1 cellular context compared by ENCODE assay signal in the genomic region with DNA sequence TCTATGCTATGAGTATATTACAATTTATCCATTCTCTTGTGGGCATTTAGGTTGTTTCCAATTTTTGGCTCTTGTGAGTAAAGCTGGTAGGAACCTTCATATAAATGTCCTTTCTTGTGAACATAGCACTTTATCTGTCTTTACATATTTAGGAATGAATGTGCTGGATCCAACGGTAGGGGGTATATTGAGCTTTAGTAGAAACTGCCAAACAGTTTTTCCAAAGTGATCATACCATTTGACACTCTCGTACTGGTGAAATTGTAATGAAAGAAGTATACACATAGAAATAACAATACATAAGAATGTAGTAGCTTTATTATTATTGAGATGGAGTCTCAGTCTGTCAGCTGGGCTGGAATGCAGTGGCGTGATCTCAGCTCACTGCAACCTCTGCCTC.
TF ChIP-seq lines count a peak whose summit lies in the region.

No MANE protein-coding gene starts in this region.

TF ChIP-seq in GM23338, 12 proteins besides CTCF, POLR2A, EP300 and RAD21 (continued from another document):
- TF ChIP-seq, protein P1, sequence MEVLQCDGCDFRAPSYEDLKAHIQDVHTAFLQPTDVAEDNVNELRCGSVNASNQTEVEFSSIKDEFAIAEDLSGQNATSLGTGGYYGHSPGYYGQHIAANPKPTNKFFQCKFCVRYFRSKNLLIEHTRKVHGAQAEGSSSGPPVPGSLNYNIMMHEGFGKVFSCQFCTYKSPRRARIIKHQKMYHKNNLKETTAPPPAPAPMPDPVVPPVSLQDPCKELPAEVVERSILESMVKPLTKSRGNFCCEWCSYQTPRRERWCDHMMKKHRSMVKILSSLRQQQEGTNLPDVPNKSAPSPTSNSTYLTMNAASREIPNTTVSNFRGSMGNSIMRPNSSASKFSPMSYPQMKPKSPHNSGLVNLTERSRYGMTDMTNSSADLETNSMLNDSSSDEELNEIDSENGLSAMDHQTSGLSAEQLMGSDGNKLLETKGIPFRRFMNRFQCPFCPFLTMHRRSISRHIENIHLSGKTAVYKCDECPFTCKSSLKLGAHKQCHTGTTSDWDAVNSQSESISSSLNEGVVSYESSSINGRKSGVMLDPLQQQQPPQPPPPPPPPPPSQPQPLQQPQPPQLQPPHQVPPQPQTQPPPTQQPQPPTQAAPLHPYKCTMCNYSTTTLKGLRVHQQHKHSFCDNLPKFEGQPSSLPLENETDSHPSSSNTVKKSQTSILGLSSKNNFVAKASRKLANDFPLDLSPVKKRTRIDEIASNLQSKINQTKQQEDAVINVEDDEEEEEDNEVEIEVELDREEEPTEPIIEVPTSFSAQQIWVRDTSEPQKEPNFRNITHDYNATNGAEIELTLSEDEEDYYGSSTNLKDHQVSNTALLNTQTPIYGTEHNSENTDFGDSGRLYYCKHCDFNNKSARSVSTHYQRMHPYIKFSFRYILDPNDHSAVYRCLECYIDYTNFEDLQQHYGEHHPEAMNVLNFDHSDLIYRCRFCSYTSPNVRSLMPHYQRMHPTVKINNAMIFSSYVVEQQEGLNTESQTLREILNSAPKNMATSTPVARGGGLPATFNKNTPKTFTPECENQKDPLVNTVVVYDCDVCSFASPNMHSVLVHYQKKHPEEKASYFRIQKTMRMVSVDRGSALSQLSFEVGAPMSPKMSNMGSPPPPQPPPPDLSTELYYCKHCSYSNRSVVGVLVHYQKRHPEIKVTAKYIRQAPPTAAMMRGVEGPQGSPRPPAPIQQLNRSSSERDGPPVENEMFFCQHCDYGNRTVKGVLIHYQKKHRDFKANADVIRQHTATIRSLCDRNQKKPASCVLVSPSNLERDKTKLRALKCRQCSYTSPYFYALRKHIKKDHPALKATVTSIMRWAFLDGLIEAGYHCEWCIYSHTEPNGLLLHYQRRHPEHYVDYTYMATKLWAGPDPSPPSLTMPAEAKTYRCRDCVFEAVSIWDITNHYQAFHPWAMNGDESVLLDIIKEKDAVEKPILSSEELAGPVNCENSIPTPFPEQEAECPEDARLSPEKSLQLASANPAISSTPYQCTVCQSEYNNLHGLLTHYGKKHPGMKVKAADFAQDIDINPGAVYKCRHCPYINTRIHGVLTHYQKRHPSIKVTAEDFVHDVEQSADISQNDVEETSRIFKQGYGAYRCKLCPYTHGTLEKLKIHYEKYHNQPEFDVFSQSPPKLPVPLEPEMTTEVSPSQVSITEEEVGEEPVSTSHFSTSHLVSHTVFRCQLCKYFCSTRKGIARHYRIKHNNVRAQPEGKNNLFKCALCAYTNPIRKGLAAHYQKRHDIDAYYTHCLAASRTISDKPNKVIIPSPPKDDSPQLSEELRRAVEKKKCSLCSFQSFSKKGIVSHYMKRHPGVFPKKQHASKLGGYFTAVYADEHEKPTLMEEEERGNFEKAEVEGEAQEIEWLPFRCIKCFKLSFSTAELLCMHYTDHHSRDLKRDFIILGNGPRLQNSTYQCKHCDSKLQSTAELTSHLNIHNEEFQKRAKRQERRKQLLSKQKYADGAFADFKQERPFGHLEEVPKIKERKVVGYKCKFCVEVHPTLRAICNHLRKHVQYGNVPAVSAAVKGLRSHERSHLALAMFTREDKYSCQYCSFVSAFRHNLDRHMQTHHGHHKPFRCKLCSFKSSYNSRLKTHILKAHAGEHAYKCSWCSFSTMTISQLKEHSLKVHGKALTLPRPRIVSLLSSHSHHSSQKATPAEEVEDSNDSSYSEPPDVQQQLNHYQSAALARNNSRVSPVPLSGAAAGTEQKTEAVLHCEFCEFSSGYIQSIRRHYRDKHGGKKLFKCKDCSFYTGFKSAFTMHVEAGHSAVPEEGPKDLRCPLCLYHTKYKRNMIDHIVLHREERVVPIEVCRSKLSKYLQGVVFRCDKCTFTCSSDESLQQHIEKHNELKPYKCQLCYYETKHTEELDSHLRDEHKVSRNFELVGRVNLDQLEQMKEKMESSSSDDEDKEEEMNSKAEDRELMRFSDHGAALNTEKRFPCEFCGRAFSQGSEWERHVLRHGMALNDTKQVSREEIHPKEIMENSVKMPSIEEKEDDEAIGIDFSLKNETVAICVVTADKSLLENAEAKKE (CRISPR knock-in tag; IDR thresholded peaks at IDR 0.05) = no peak
- TF ChIP-seq, protein P2, sequence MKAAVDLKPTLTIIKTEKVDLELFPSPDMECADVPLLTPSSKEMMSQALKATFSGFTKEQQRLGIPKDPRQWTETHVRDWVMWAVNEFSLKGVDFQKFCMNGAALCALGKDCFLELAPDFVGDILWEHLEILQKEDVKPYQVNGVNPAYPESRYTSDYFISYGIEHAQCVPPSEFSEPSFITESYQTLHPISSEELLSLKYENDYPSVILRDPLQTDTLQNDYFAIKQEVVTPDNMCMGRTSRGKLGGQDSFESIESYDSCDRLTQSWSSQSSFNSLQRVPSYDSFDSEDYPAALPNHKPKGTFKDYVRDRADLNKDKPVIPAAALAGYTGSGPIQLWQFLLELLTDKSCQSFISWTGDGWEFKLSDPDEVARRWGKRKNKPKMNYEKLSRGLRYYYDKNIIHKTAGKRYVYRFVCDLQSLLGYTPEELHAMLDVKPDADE (IDR thresholded peaks at IDR 0.05) = no peak
- TF ChIP-seq CREB1 (CRISPR knock-in tag; IDR thresholded peaks at IDR 0.05; ENCODE audit: low read depth) = no peak
- TF ChIP-seq, protein P3, sequence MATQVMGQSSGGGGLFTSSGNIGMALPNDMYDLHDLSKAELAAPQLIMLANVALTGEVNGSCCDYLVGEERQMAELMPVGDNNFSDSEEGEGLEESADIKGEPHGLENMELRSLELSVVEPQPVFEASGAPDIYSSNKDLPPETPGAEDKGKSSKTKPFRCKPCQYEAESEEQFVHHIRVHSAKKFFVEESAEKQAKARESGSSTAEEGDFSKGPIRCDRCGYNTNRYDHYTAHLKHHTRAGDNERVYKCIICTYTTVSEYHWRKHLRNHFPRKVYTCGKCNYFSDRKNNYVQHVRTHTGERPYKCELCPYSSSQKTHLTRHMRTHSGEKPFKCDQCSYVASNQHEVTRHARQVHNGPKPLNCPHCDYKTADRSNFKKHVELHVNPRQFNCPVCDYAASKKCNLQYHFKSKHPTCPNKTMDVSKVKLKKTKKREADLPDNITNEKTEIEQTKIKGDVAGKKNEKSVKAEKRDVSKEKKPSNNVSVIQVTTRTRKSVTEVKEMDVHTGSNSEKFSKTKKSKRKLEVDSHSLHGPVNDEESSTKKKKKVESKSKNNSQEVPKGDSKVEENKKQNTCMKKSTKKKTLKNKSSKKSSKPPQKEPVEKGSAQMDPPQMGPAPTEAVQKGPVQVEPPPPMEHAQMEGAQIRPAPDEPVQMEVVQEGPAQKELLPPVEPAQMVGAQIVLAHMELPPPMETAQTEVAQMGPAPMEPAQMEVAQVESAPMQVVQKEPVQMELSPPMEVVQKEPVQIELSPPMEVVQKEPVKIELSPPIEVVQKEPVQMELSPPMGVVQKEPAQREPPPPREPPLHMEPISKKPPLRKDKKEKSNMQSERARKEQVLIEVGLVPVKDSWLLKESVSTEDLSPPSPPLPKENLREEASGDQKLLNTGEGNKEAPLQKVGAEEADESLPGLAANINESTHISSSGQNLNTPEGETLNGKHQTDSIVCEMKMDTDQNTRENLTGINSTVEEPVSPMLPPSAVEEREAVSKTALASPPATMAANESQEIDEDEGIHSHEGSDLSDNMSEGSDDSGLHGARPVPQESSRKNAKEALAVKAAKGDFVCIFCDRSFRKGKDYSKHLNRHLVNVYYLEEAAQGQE (IDR thresholded peaks at IDR 0.05; ENCODE audit: unreplicated experiment) = no peak
- no peak for TF ChIP-seq EZH2 (IDR thresholded peaks at IDR 0.05; ENCODE audit: low read depth, unreplicated experiment)
- TF ChIP-seq JUNB (IDR thresholded peaks at IDR 0.05; ENCODE audit: unreplicated experiment) = no peak
- no peak for TF ChIP-seq NANOG (IDR thresholded peaks at IDR 0.05; ENCODE audit: borderline replicate concordance)
- TF ChIP-seq ZNF114 (CRISPR knock-in tag; IDR thresholded peaks at IDR 0.05) = no peak
